Comparison of ENCODE assay signal across 8 cellular contexts in the genomic region with DNA sequence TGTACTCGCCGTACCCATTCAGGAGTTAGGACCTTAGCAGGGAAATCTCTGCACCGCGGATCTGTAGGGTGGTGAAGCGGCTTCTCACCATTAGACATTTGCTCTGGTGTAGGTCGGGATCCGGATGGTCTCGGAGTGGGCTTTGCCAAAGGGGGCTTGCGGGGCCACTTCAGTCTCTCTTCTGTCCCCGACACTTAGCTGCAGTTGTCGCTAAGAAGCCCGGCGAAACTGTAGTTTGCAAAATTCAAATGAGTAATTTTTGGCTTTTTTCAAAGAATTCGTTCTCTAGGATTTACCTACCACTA. TPM values are rescaled to one million over a fixed set of nuclear protein-coding genes. Genes with fewer than 3 reads are reported as not detected.
DNase-seq lines count a peak whose midpoint lies in the region; ATAC-seq, FAIRE-seq and TF ChIP-seq lines count a peak whose summit lies in the region.

No MANE protein-coding gene starts in this region.

- H3K9me3 ChIP-seq in DOHH2 (ENCODE audit: control insufficient read depth, insufficient read depth, low read length) = no peaks in the 10 kb centered on the region
- no peaks in the 10 kb centered on the region for H3K9me3 ChIP-seq in endothelial cell of umbilical vein (replicated peaks; ENCODE audit: control insufficient read depth, insufficient read depth, low read length)
- H3K9me3 ChIP-seq in parathyroid adenoma (ENCODE audit: control insufficient read depth, low read length) = no peaks in the 10 kb centered on the region

- H3K4me1 ChIP-seq in DOHH2 (ENCODE audit: control insufficient read depth, low read length) (peaks cover 62% of the 10 kb centered on the region), endothelial cell of umbilical vein (ENCODE audit: control insufficient read depth, extremely low read depth, insufficient read depth, low read length) (peaks cover 6% of the 10 kb centered on the region), parathyroid adenoma (peaks cover 7% of the 10 kb centered on the region)

- H3K9ac ChIP-seq in endothelial cell of umbilical vein (replicated peaks; ENCODE audit: extremely low read depth, insufficient read depth, low read length) (peak overlapping the region; percentile 91), parathyroid adenoma (peak overlapping the region; percentile 91)

- peaks cover 17% of the 10 kb centered on the region for H3F3A ChIP-seq in DOHH2 (ENCODE audit: control insufficient read depth, insufficient read depth)

- no peak for FAIRE-seq in endothelial cell of umbilical vein (lab: Jason Lieb, UNC)

- intact Hi-C loops in endothelial cell of umbilical vein (cut with micrococcal nuclease) = loop anchor here (1.0 to 5.0 kb wide), 2 partner anchors 9 to 118 kb away; no protein-coding TSS in a partner anchor

- H3K4me2 ChIP-seq in DOHH2 (ENCODE audit: low read length) = peak overlapping the region; percentile 81
- H3K4me2 ChIP-seq in endothelial cell of umbilical vein (ENCODE audit: insufficient read depth, low read length) = peak overlapping the region; percentile 86
- peak overlapping the region; percentile 79 for H3K4me2 ChIP-seq in parathyroid adenoma (ENCODE audit: low read length)

- H3K9me2 ChIP-seq in DOHH2 (replicated peaks; ENCODE audit: control insufficient read depth, low read length) = no peaks in the 10 kb centered on the region

- TF ChIP-seq CTCF in DOHH2 (IDR thresholded peaks at IDR 0.05; ENCODE audit: low read depth, low read length, poor library complexity, severe bottlenecking) = no peak
- no peak for TF ChIP-seq CTCF in endothelial cell of umbilical vein (IDR thresholded peaks at IDR 0.05; ENCODE audit: extremely low read depth in 1 of 2, insufficient read depth in 1 of 2, low read depth in 1 of 2, low read length in 2 of 2)
- no peak for TF ChIP-seq CTCF in parathyroid adenoma (IDR thresholded peaks at IDR 0.05)

- H2AFZ ChIP-seq in endothelial cell of umbilical vein (ENCODE audit: low read depth, low read length) (peak overlapping the region; percentile 89), parathyroid adenoma (peak overlapping the region; percentile 99)

- CTCF ChIA-PET in endothelial cell of umbilical vein (lab: Charles Lee) = no interaction called here

- H3K27me3 ChIP-seq in DOHH2 (ENCODE audit: control insufficient read depth, low read length) (no peaks in the 10 kb centered on the region), endothelial cell of umbilical vein (ENCODE audit: control insufficient read depth in 2 of 2, insufficient read depth in 2 of 2, low read length in 2 of 2) (no peaks in the 10 kb centered on the region), parathyroid adenoma (ENCODE audit: control insufficient read depth, insufficient read depth, low read length) (no peaks in the 10 kb centered on the region)

- TF ChIP-seq POLR2A in endothelial cell of umbilical vein (IDR thresholded peaks at IDR 0.05; ENCODE audit: low read depth, low read length) = no peak

- H4K20me1 ChIP-seq in DOHH2 (ENCODE audit: control insufficient read depth, insufficient read depth, low read depth, low read length) = no peaks in the 10 kb centered on the region
- no peaks in the 10 kb centered on the region for H4K20me1 ChIP-seq in endothelial cell of umbilical vein (replicated peaks; ENCODE audit: control insufficient read depth, extremely low read depth, insufficient read depth, low read length)

- H3K27ac ChIP-seq in DOHH2 (ENCODE audit: low read depth, low read length) = peak overlapping the region; percentile 92
- peak overlapping the region; percentile 63 for H3K27ac ChIP-seq in endothelial cell of umbilical vein (ENCODE audit: insufficient read depth, low read depth, low read length)
- H3K27ac ChIP-seq in parathyroid adenoma = peak overlapping the region; percentile 80

- H3K9me1 ChIP-seq in endothelial cell of umbilical vein (replicated peaks; ENCODE audit: control insufficient read depth, extremely low read depth, insufficient read depth, low read length) = no peaks in the 10 kb centered on the region

- H3K4me3 ChIP-seq in DOHH2 (ENCODE audit: low read length) (peak overlapping the region; percentile 91), endothelial cell of umbilical vein (replicated peaks in 1 of 3; ENCODE audit: insufficient read depth in 1 of 3, low read depth in 1 of 3, low read length in 3 of 3) (peak overlapping the region; percentile 71 to 84 (median 80)), parathyroid adenoma (ENCODE audit: low read depth, low read length) (peak overlapping the region; percentile 89)

- DNase-seq in NCI-H774 (lab: John Stamatoyannopoulos, UW) (peak; percentile 64), endothelial cell of umbilical vein (ENCODE audit: low read depth, low spot score) (no peak), D341Med (ENCODE audit: low spot score) (no peak), HT-29 (ENCODE audit: low spot score) (no peak), cerebellar cortex (ENCODE audit: low spot score) (no peak)

- BruUV-seq in endothelial cell of umbilical vein (replicated peaks; lab: Mats Ljungman, UMichigan) = TSS peak; percentile 66

- peaks cover 35% of the 10 kb centered on the region for H3K36me3 ChIP-seq in DOHH2 (ENCODE audit: control insufficient read depth, low read length)
- H3K36me3 ChIP-seq in endothelial cell of umbilical vein (ENCODE audit: control insufficient read depth in 2 of 2, extremely low read depth in 1 of 2, insufficient read depth in 2 of 2, low read length in 2 of 2) = no peaks in the 10 kb centered on the region
- H3K36me3 ChIP-seq in parathyroid adenoma (ENCODE audit: control insufficient read depth, insufficient read depth, low read length) = no peaks in the 10 kb centered on the region

- ATAC-seq in GM21390 (IDR thresholded peaks at IDR 0.05; ENCODE audit: unreplicated experiment) = no peak

- H3K79me2 ChIP-seq in DOHH2 (ENCODE audit: control insufficient read depth, low read length) = peaks cover 94% of the 10 kb centered on the region
- peaks cover 31% of the 10 kb centered on the region for H3K79me2 ChIP-seq in endothelial cell of umbilical vein (ENCODE audit: control insufficient read depth, insufficient read depth, low read length)
- peaks cover 44% of the 10 kb centered on the region for H3K79me2 ChIP-seq in parathyroid adenoma

- dilution Hi-C loops in endothelial cell of umbilical vein (cut with MboI; ENCODE audit: extremely low pct_ligation_motif_present, low sequenced_read_pairs) = no loop called here

- POLR2A ChIA-PET in endothelial cell of umbilical vein (lab: Charles Lee) = no interaction called here

TF ChIP-seq in endothelial cell of umbilical vein, 7 proteins besides CTCF, POLR2A, EP300 and RAD21:
- no peak for TF ChIP-seq EZH2 (IDR thresholded peaks at IDR 0.05; ENCODE audit: borderline replicate concordance, low read depth, low read length, severe bottlenecking)
- TF ChIP-seq FOS (IDR thresholded peaks at IDR 0.05; ENCODE audit: borderline replicate concordance, insufficient read depth, low read length) = no peak
- no peak for TF ChIP-seq MYC (IDR thresholded peaks at IDR 0.05; ENCODE audit: low read depth, low read length)
- TF ChIP-seq GATA2 (IDR thresholded peaks at IDR 0.05; ENCODE audit: insufficient read depth, insufficient read length, low read depth, low read length) = no peak
- TF ChIP-seq JUN (IDR thresholded peaks at IDR 0.05; ENCODE audit: borderline replicate concordance, insufficient read depth, insufficient read length, low read depth) = no peak

RNA-seq across cellular contexts. Expression of gene QRSL1, which starts 0.4 kb away (rescaled TPM):
- total RNA-seq in endothelial cell of umbilical vein = 11.3 and 12.4 TPM in 2 replicates
- 3.7 and 4.3 TPM in 2 replicates for polyA plus RNA-seq in endothelial cell of umbilical vein
- polyA plus RNA-seq in endothelial cell of umbilical vein (2011; cell fraction: cytosol; rRNA removed) = 7.0 and 7.1 TPM in 2 replicates
- polyA plus RNA-seq in endothelial cell of umbilical vein (2011; cell fraction: nucleus; rRNA removed) = 10.9 and 11.5 TPM in 2 replicates
- polyA plus RNA-seq in endothelial cell of umbilical vein (2012) = 6.2 and 9.6 TPM in 2 replicates
- 7.6 and 9.0 TPM in 2 replicates for polyA minus RNA-seq in endothelial cell of umbilical vein
- polyA minus RNA-seq in endothelial cell of umbilical vein (2011; cell fraction: cytosol; rRNA and poly(A)+ RNA removed) = 7.8 TPM
- polyA minus RNA-seq in endothelial cell of umbilical vein (2011; cell fraction: nucleus; rRNA and poly(A)+ RNA removed) = 12.2 and 15.1 TPM in 2 replicates
- total RNA-seq in HT-29 (2014; rRNA removed; shearing (Covaris generic)) = 5.7 and 6.7 TPM in 2 replicates

RNA-seq across cellular contexts. Expression of gene RTN4IP1, which starts 0.5 kb away (rescaled TPM):
- 5.4 and 5.5 TPM in 2 replicates for total RNA-seq in endothelial cell of umbilical vein
- polyA plus RNA-seq in endothelial cell of umbilical vein = 2.2 and 3.9 TPM in 2 replicates
- polyA plus RNA-seq in endothelial cell of umbilical vein (2011; cell fraction: cytosol; rRNA removed) = 4.3 and 4.9 TPM in 2 replicates
- polyA plus RNA-seq in endothelial cell of umbilical vein (2011; cell fraction: nucleus; rRNA removed) = 3.2 and 4.4 TPM in 2 replicates
- 6.1 and 9.1 TPM in 2 replicates for polyA plus RNA-seq in endothelial cell of umbilical vein (2012)
- polyA minus RNA-seq in endothelial cell of umbilical vein = 2.9 and 4.0 TPM in 2 replicates
- 9.0 TPM for polyA minus RNA-seq in endothelial cell of umbilical vein (2011; cell fraction: cytosol; rRNA and poly(A)+ RNA removed)
- 2.8 and 5.0 TPM in 2 replicates for polyA minus RNA-seq in endothelial cell of umbilical vein (2011; cell fraction: nucleus; rRNA and poly(A)+ RNA removed)
- total RNA-seq in HT-29 (2014; rRNA removed; shearing (Covaris generic)) = 4.1 and 4.4 TPM in 2 replicates
